21 cellular contexts compared by ENCODE assay signal in the genomic region with DNA sequence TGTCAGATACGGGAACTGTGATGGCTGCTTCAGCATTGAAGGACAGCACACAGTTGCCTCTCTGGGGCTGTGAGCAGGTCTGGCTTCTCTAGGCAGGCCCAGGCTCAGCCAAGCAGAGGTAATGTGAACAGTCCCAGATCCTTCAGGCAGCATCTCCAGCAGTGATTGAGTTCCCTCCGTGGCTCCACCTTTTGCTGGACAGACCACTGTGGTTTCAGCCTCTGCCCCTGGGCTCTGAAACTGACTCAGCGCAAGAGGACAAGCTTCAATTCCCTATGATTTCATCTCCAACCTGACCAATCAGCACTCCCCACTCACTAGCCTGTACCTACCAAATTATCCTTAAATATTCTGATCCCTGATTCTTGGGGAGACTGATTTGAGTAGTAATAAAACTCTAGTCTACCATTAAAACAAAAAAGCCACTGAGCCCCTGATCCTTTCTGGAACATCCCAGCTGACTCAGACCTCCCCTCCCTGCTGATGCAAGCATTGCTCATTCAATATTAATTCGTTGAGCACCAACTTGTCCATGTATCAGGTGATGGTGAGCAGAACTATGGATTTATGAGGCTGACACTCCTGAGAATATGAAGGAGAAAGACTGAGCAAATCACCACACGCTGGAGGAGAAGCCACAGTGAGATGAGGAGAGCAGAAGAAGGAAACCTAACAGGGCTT. TPM values are rescaled to one million over a fixed set of nuclear protein-coding genes. Genes with fewer than 3 reads are reported as not detected.
"Had no signal": no experiment of that assay in that cellular context is flagged by ENCODE, and none has a peak within 500 bp of the region (broad histone marks: within the 10 kb centered on the region; RNA-seq: fewer than 3 reads in every experiment).

No MANE protein-coding gene starts in this region.

- H3K9me3 ChIP-seq: esophagus muscularis mucosa, lower lobe of right lung, prostate gland, tibial nerve, uterus had no signal

- H3K27ac ChIP-seq: esophagus muscularis mucosa, lower lobe of right lung, prostate gland, tibial nerve, uterus had no signal

- H3K4me1 ChIP-seq: esophagus muscularis mucosa, lower lobe of right lung, prostate gland, tibial nerve, uterus had no signal

- DNase-seq: activated CD4-positive, alpha-beta T cell treated with anti-CD3 and anti-CD28 coated beads for 1 hour; activated CD4-positive, alpha-beta T cell treated with anti-CD3 and anti-CD28 coated beads, Interleukin-2, amount 50 U/mL, for 4 hours; activated naive CD4-positive, alpha-beta T cell treated with anti-CD3 and anti-CD28 coated beads, Interleukin-2, amount 50 U/mL, for 16 hours; activated T-cell treated with anti-CD3 and anti-CD28 coated beads, Interleukin-2, amount 50 U/mL, for 1 hour; caudate nucleus; head of caudate nucleus; lower lobe of right lung; right cardiac atrium; small intestine; stimulated activated CD4-positive, alpha-beta T cell treated with anti-CD3 and anti-CD28 coated beads, Interleukin-4, amount 100 ng/mL, for 24 hours; stimulated activated naive CD4-positive, alpha-beta T cell; T1000; uterus had no signal

- H3K4me3 Mint-ChIP-seq: neural crest cell had no signal

- H3K36me3 ChIP-seq: esophagus muscularis mucosa, lower lobe of right lung, prostate gland, tibial nerve, uterus had no signal

- ATAC-seq: lower lobe of right lung, right cardiac atrium had no signal

- FAIRE-seq: colon, small intestine had no signal

- H3K4me3 ChIP-seq: esophagus muscularis mucosa, lower lobe of right lung, prostate gland, tibial nerve, uterus had no signal

- H3K4me1 Mint-ChIP-seq: neural crest cell had no signal

RNA-seq across cellular contexts. Expression of gene GSX1, which starts 16.7 kb away (rescaled TPM):
- total RNA-seq: esophagus muscularis mucosa, lower lobe of right lung, osteoblast, prostate gland, right cardiac atrium, subcutaneous adipose tissue, tibial nerve, uterus had no signal
- polyA plus RNA-seq: adipose tissue, right cardiac atrium, small intestine had no signal
